Comparison of ENCODE assay signal across 18 cellular contexts in the genomic region with DNA sequence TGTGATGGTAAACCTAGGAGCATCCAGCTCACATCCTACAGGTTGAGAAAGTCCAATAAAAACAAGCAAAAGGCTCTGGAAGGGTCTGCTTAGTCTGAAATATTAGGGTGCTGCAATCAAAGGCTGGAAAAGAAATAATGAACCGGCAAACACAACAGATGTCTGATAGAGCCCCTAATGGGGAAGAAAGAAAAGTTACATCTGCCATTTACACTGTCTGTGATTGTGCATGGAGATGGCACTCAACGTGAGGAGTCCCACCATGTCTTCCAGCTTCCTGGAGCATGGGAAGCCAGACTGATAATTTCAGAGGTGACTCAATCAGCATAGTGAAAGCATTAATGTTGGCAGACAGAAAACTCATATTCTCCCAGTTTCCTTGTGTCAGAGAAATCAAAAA.
"Had no signal": no experiment of that assay in that cellular context is flagged by ENCODE, and none has a peak within 500 bp of the region (broad histone marks: within the 10 kb centered on the region; RNA-seq: fewer than 3 reads in every experiment).

No MANE protein-coding gene starts in this region.

- H3K4me1 ChIP-seq: lower lobe of right lung, pancreas, thyroid gland, uterus had no signal

- H3K36me3 ChIP-seq: cardiac muscle cell, heart left ventricle, lower lobe of right lung, pancreas, thyroid gland, uterus had no signal

- H3K4me3 ChIP-seq: cardiac muscle cell, heart left ventricle, lower lobe of right lung, pancreas, thyroid gland, uterus had no signal

- H3K36me3 Mint-ChIP-seq: stimulated activated naive B cell treated with anti-CD40 and anti-IgM and Interleukin-4, amounts not matched to agents 10 μg/mL and 1 μg/mL and 100 μg/mL, for 72 hours; T-cell had no signal

- H3K4me1 Mint-ChIP-seq: activated naive CD8-positive, alpha-beta T cell treated with anti-CD3 and anti-CD28 coated beads, Interleukin-2, amount 50 U/mL, for 24 hours; activated T-helper 17 cell treated with anti-CD3 and anti-CD28 coated beads, Interleukin-2, amount 50 U/mL, for 72 hours; stimulated activated naive B cell treated with anti-CD40 and anti-IgM and Interleukin-4, amounts not matched to agents 10 μg/mL and 1 μg/mL and 100 μg/mL, for 72 hours; T-cell had no signal

- H3K27ac ChIP-seq: cardiac muscle cell, heart left ventricle, lower lobe of right lung, pancreas, thyroid gland, uterus had no signal

- ATAC-seq: activated naive CD8-positive, alpha-beta T cell treated with anti-CD3 and anti-CD28 coated beads, Interleukin-2, amount 50 U/mL, for 24 hours; activated T-helper 17 cell treated with anti-CD3 and anti-CD28 coated beads, Interleukin-2, amount 50 U/mL, for 72 hours; heart left ventricle; left colon; lower lobe of right lung; pancreas; stimulated activated naive B cell treated with anti-CD40 and anti-IgM and Interleukin-4, amounts not matched to agents 10 μg/mL and 1 μg/mL and 100 μg/mL, for 72 hours; T-cell had no signal

- H3K4me3 Mint-ChIP-seq: activated naive CD4-positive, alpha-beta T cell treated with anti-CD3 and anti-CD28 coated beads for 36 hours; activated naive CD8-positive, alpha-beta T cell treated with anti-CD3 and anti-CD28 coated beads, Interleukin-2, amount 50 U/mL, for 24 hours; activated T-helper 17 cell treated with anti-CD3 and anti-CD28 coated beads, Interleukin-2, amount 50 U/mL, for 72 hours; stimulated activated naive B cell treated with anti-CD40 and anti-IgM and Interleukin-4, amounts not matched to agents 10 μg/mL and 1 μg/mL and 100 μg/mL, for 72 hours; T-cell had no signal

- H3K27ac Mint-ChIP-seq: activated naive CD4-positive, alpha-beta T cell treated with anti-CD3 and anti-CD28 coated beads for 36 hours; activated naive CD8-positive, alpha-beta T cell treated with anti-CD3 and anti-CD28 coated beads, Interleukin-2, amount 50 U/mL, for 24 hours; activated T-helper 17 cell treated with anti-CD3 and anti-CD28 coated beads, Interleukin-2, amount 50 U/mL, for 72 hours; stimulated activated naive B cell treated with anti-CD40 and anti-IgM and Interleukin-4, amounts not matched to agents 10 μg/mL and 1 μg/mL and 100 μg/mL, for 72 hours; T-cell had no signal

- DNase-seq: activated CD4-positive, alpha-beta T cell treated with anti-CD3 and anti-CD28 coated beads for 1 hour; activated CD4-positive, alpha-beta T cell treated with anti-CD3 and anti-CD28 coated beads, Interleukin-2, amount 50 U/mL, for 4 hours; activated naive CD4-positive, alpha-beta T cell treated with anti-CD3 and anti-CD28 coated beads for 36 hours; activated naive CD8-positive, alpha-beta T cell treated with anti-CD3 and anti-CD28 coated beads, Interleukin-2, amount 50 U/mL, for 24 hours; activated T-cell treated with anti-CD3 and anti-CD28 coated beads for 4 hours; foreskin melanocyte; heart left ventricle; left colon; lower lobe of right lung; pancreas; stimulated activated CD4-positive, alpha-beta T cell treated with anti-CD3 and anti-CD28 coated beads, Interleukin-4, amount 100 ng/mL, for 1 hour; stimulated activated naive B cell treated with anti-CD40 and anti-IgM and Interleukin-4, amounts not matched to agents 10 μg/mL and 1 μg/mL and 100 μg/mL, for 72 hours; T-cell; T1000; thyroid gland; uterus had no signal

- H3K27me3 ChIP-seq: cardiac muscle cell, heart left ventricle, pancreas, thyroid gland, uterus had no signal

- H3K9me3 ChIP-seq: heart left ventricle, lower lobe of right lung, pancreas, thyroid gland, uterus had no signal

- H3K9me3 Mint-ChIP-seq: activated naive CD4-positive, alpha-beta T cell treated with anti-CD3 and anti-CD28 coated beads for 36 hours; activated naive CD8-positive, alpha-beta T cell treated with anti-CD3 and anti-CD28 coated beads, Interleukin-2, amount 50 U/mL, for 24 hours; activated T-helper 17 cell treated with anti-CD3 and anti-CD28 coated beads, Interleukin-2, amount 50 U/mL, for 72 hours; stimulated activated naive B cell treated with anti-CD40 and anti-IgM and Interleukin-4, amounts not matched to agents 10 μg/mL and 1 μg/mL and 100 μg/mL, for 72 hours; T-cell had no signal
